In the genomic region with DNA sequence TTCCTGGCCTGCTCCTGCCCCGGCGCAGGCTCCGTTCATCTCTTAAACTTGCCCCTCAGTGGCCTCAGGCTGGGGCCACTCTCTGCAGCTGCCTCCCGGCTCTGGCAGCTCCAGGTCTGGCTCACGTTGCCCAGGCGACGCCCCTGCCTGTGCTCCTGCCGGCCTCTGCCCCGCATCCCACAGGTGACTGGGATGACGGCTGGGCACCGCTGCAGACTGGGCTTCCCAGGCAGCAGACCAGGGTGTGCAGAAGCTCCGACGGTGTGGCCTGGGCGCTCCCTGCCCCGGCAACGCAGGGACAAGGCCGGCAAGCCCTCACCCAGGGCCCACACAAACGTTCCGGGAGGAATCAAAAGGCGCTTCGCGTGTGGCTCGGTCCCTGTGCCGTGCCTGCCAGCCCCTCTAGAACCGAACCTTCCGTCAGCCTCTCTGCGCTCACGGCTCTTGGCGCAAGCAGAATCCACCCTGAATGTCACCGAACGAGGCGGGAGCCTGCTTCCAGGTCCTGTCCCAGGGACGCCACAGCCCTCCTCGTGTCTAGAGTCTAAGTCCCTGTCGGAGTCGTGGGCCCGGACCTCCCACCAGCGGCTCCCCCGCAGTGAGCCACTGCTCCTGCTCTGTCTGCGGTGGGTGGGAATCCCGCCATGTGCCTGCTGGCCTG, we compare ENCODE assay signal across 30 cellular contexts.
DNase-seq lines count a peak whose midpoint lies in the region; ATAC-seq, FAIRE-seq and TF ChIP-seq lines count a peak whose summit lies in the region.
"Had no signal": no experiment of that assay in that cellular context is flagged by ENCODE, and none has a peak within 500 bp of the region (broad histone marks: within the 10 kb centered on the region; RNA-seq: fewer than 3 reads in every experiment).

No MANE protein-coding gene starts in this region.

- no peaks in the 10 kb centered on the region for H3K9me3 Mint-ChIP-seq in neural crest cell
- H3K9me3 Mint-ChIP-seq: activated CD4-positive, alpha-beta T cell treated with anti-CD3 and anti-CD28 coated beads, Interleukin-2, amount 10 ng/mL, durations not matched to agents 24 days and 14 days; activated naive CD4-positive, alpha-beta T cell treated with anti-CD3 and anti-CD28 coated beads, Interleukin-2, amount 50 U/mL, for 72 hours; CD4-positive, CD25-positive, alpha-beta regulatory T cell; WTC11 had no signal

- peaks cover 27% of the 10 kb centered on the region for H3K4me1 ChIP-seq in cardiac muscle cell (ENCODE audit: low read depth)
- peaks cover 3 to 20% of the 10 kb centered on the region in 2 donors for H3K4me1 ChIP-seq in kidney (ENCODE audit: control insufficient read depth in 1 of 2, insufficient read depth in 1 of 2, low read depth in 1 of 2, low read length in 2 of 2)
- H3K4me1 ChIP-seq in uterus, result peaks cover 0 to 20% of the 10 kb centered on the region in 2 donors
- H3K4me1 ChIP-seq: SJCRH30 had no signal

- TF ChIP-seq CTCF in cardiac muscle cell (IDR thresholded peaks at IDR 0.05; ENCODE audit: low read depth, low read length), result no peak
- TF ChIP-seq CTCF in kidney (IDR thresholded peaks at IDR 0.05; ENCODE audit: borderline replicate concordance, extremely low read depth, insufficient read depth), result no peak
- no peak for TF ChIP-seq CTCF in neural crest cell (conservative IDR thresholded peaks at IDR 0.05)
- no peak for TF ChIP-seq CTCF in uterus (IDR thresholded peaks at IDR 0.05)
- TF ChIP-seq CTCF in WERI-Rb-1 (IDR thresholded peaks at IDR 0.05; ENCODE audit: low read depth, low read length), result no peak

- H3K27ac ChIP-seq in cardiac muscle cell, result peak overlapping the region; percentile 97
- no peak overlapping the region for H3K27ac ChIP-seq in kidney (ENCODE audit: low read depth in 2 of 2, low read length in 2 of 2)
- H3K27ac ChIP-seq in uterus, result no peak overlapping the region
- H3K27ac ChIP-seq in WERI-Rb-1, result no peak overlapping the region
- H3K27ac ChIP-seq: coronary artery, GM23248, Peyer's patch, SJCRH30, suprapubic skin had no signal

- H3K36me3 ChIP-seq in cardiac muscle cell (peaks cover 4% of the 10 kb centered on the region), kidney (ENCODE audit: control insufficient read depth in 1 of 2, insufficient read depth in 2 of 2, low read length in 2 of 2) (no peaks in the 10 kb centered on the region), uterus (no peaks in the 10 kb centered on the region), WERI-Rb-1 (peaks cover 58% of the 10 kb centered on the region)
- H3K36me3 ChIP-seq: SJCRH30 had no signal

- H3K27me3 ChIP-seq in cardiac muscle cell, result no peaks in the 10 kb centered on the region
- H3K27me3 ChIP-seq in uterus, result no peaks in the 10 kb centered on the region
- H3K27me3 ChIP-seq in WERI-Rb-1 (ENCODE audit: insufficient read depth, low read depth, severe bottlenecking), result no peaks in the 10 kb centered on the region
- H3K27me3 ChIP-seq: Peyer's patch, SJCRH30, suprapubic skin had no signal

- H3K9me3 ChIP-seq in cardiac muscle cell (ENCODE audit: low read depth) (no peaks in the 10 kb centered on the region), kidney (ENCODE audit: control insufficient read depth in 1 of 2, low read length in 2 of 2) (no peaks in the 10 kb centered on the region), uterus (no peaks in the 10 kb centered on the region), WERI-Rb-1 (ENCODE audit: severe bottlenecking) (no peaks in the 10 kb centered on the region)
- H3K9me3 ChIP-seq: Peyer's patch, SJCRH30, suprapubic skin had no signal

- TF ChIP-seq POLR2A in uterus (IDR thresholded peaks at IDR 0.05) (no peak), GM12891 (IDR thresholded peaks at IDR 0.05; ENCODE audit: low read depth, low read length) (no peak)

- peak overlapping the region; percentile 78 for H3K27ac Mint-ChIP-seq in neural crest cell (ENCODE audit: unreplicated experiment)
- H3K27ac Mint-ChIP-seq: activated CD4-positive, alpha-beta T cell treated with anti-CD3 and anti-CD28 coated beads, Interleukin-2, amount 10 ng/mL, durations not matched to agents 24 days and 14 days; activated naive CD4-positive, alpha-beta T cell treated with anti-CD3 and anti-CD28 coated beads, Interleukin-2, amount 50 U/mL, for 72 hours; CD4-positive, CD25-positive, alpha-beta regulatory T cell; WTC11 had no signal

- no peak overlapping the region for H3K4me3 Mint-ChIP-seq in neural crest cell
- H3K4me3 Mint-ChIP-seq: activated CD4-positive, alpha-beta T cell treated with anti-CD3 and anti-CD28 coated beads, Interleukin-2, amount 10 ng/mL, durations not matched to agents 24 days and 14 days; CD4-positive, CD25-positive, alpha-beta regulatory T cell; WTC11 had no signal

- FAIRE-seq in kidney (lab: Jason Lieb, UNC) (no peak), GM12891 (lab: Jason Lieb, UNC) (no peak)
- FAIRE-seq: bronchial epithelial cell, small intestine had no signal

- DNase-seq in cardiac muscle cell (ENCODE audit: low read depth in 1 of 2, low spot score in 1 of 2), result no peak
- DNase-seq in left ventricle myocardium superior, result no peak
- DNase-seq in kidney, result peak; percentile 76
- DNase-seq in neural crest cell (ENCODE audit: low read depth, low spot score), result no peak
- peak; percentile 14 to 18 for DNase-seq in uterus
- DNase-seq in GM12891 (ENCODE audit: insufficient read length, low spot score), result no peak
- DNase-seq in WERI-Rb-1, result no peak
- DNase-seq in NK-92 treated with Interleukin-12 subunit alpha and Interleukin-12 subunit beta, amount 100 ng/mL, for 24 hours (lab: John Stamatoyannopoulos, UW), result no peak
- DNase-seq: activated CD4-positive, alpha-beta T cell treated with anti-CD3 and anti-CD28 coated beads, Interleukin-2, amount 10 ng/mL, durations not matched to agents 24 days and 14 days; amygdala; Calu3; CD4-positive, CD25-positive, alpha-beta regulatory T cell; DMS79 treated with DMSO at 0.1 percent for 48 hours; effector CD8-positive, alpha-beta T cell; GM23248; hippocampal formation; left colon; NCI-H2081 treated with DMSO at 0.1 percent for 48 hours; NCI-H345; occipital lobe; SJCRH30; small intestine; stimulated activated naive CD4-positive, alpha-beta T cell treated with Interleukin-2 at 50 U/mL for 16 hours; T1000 had no signal

- peaks cover 2% of the 10 kb centered on the region for H3K36me3 Mint-ChIP-seq in neural crest cell (ENCODE audit: low read depth)
- H3K36me3 Mint-ChIP-seq: activated naive CD4-positive, alpha-beta T cell treated with anti-CD3 and anti-CD28 coated beads, Interleukin-2, amount 50 U/mL, for 72 hours had no signal

- no peak overlapping the region for H3K9ac ChIP-seq in kidney (ENCODE audit: low read length in 2 of 2)
- H3K9ac ChIP-seq: GM23248 had no signal

- H3K27me3 Mint-ChIP-seq in neural crest cell (ENCODE audit: low read depth), result peaks cover 2% of the 10 kb centered on the region
- H3K27me3 Mint-ChIP-seq: activated CD4-positive, alpha-beta T cell treated with anti-CD3 and anti-CD28 coated beads, Interleukin-2, amount 10 ng/mL, durations not matched to agents 24 days and 14 days; CD4-positive, CD25-positive, alpha-beta regulatory T cell had no signal

- no peak for ATAC-seq in left ventricle myocardium superior
- ATAC-seq: activated naive CD4-positive, alpha-beta T cell treated with anti-CD3 and anti-CD28 coated beads, Interleukin-2, amount 50 U/mL, for 72 hours; left colon; WTC11 had no signal

- H3K4me3 ChIP-seq in cardiac muscle cell (no peak overlapping the region), kidney (ENCODE audit: low read length in 2 of 2) (no peak overlapping the region), uterus (no peak overlapping the region), WERI-Rb-1 (ENCODE audit: low read depth, low read length) (no peak overlapping the region)
- H3K4me3 ChIP-seq: coronary artery, GM23248, Peyer's patch, SJCRH30, suprapubic skin had no signal

- intact Hi-C loops in left ventricle myocardium superior (cut with micrococcal nuclease), result loop anchor here (5.0 kb wide), 1 partner anchor 82 kb away; no protein-coding TSS in a partner anchor
- intact Hi-C loops in kidney (cut with DNase I), result no loop called here
- intact Hi-C loops in uterus (cut with DNase I; ENCODE audit: low total_unique reads), result loop anchor here (5.0 kb wide), 1 partner anchor 168 kb away; no protein-coding TSS in a partner anchor

- peaks cover 14% of the 10 kb centered on the region for H3K4me1 Mint-ChIP-seq in neural crest cell

TF ChIP-seq in GM12891, 5 proteins besides CTCF, POLR2A, EP300 and RAD21:
- TF ChIP-seq POLR2AphosphoS5 (IDR thresholded peaks at IDR 0.05; ENCODE audit: low read depth, low read length), result no peak
- TF ChIP-seq POU2F2 (IDR thresholded peaks at IDR 0.05; ENCODE audit: low read depth, low read length), result no peak
- TF ChIP-seq PAX5 (IDR thresholded peaks at IDR 0.05; ENCODE audit: insufficient read depth, low read length, severe bottlenecking), result no peak
- TF ChIP-seq SPI1 (IDR thresholded peaks at IDR 0.05; ENCODE audit: low read depth, low read length), result no peak
- TF ChIP-seq TAF1 (IDR thresholded peaks at IDR 0.05; ENCODE audit: low read depth, low read length), result no peak

Comparison
In these comparisons a context has a peak if more than half of its experiments do, and no peak if none do; other contexts are left out.
1. DNase-seq: peak in kidney (single experiment) and uterus (2 of 2); none in cardiac muscle cell (0 of 2), left ventricle myocardium superior (single experiment), neural crest cell (single experiment), GM12891 (single experiment), WERI-Rb-1 (single experiment) and NK-92 treated with Interleukin-12 subunit alpha and Interleukin-12 subunit beta, amount 100 ng/mL, for 24 hours (single experiment).